In the genomic region with DNA sequence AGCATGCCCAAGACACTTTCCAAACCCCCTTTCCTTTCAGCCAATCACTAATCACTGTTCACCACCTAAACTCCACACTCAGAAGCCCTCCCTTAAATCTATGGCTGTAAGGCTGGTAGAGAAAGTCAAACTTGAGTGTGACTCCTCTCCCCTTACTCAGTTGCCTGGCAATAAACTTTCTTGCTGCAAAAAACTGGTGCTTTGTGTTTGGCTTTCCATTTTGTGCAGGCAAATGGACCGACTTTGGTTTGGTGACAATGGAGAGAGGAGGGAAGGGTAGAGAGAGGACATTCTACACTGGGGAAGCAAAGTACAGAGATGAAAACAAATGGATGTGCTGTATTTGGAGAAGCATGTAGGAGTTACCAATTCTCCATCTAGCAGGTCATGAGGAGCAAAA, we compare ENCODE assay signal across 29 cellular contexts.
A peak's percentile ranks its signal among the peaks of the same experiment; 100 is the strongest.
DNase-seq lines count a peak whose midpoint lies in the region; ATAC-seq, FAIRE-seq and TF ChIP-seq lines count a peak whose summit lies in the region.
"Had no signal": no experiment of that assay in that cellular context is flagged by ENCODE, and none has a peak within 500 bp of the region (broad histone marks: within the 10 kb centered on the region; RNA-seq: fewer than 3 reads in every experiment).

No MANE protein-coding gene starts in this region.

- H3K27me3 Mint-ChIP-seq in astrocyte (ENCODE audit: low read depth, unreplicated experiment) = no peaks in the 10 kb centered on the region
- no peaks in the 10 kb centered on the region for H3K27me3 Mint-ChIP-seq in activated T-cell treated with anti-CD3 and anti-CD28 coated beads, Interleukin-2, amount 50 U/mL, for 4 hours (ENCODE audit: low read depth)
- H3K27me3 Mint-ChIP-seq: T-helper 17 cell had no signal

- no peak overlapping the region for H2BK5ac ChIP-seq in trophoblast cell (ENCODE audit: low read depth, low read length, poor library complexity)

- H3K79me2 ChIP-seq in astrocyte (ENCODE audit: insufficient read depth, low read length) = peaks cover 2% of the 10 kb centered on the region
- no peaks in the 10 kb centered on the region for H3K79me2 ChIP-seq in trophoblast cell (ENCODE audit: control insufficient read depth, insufficient read depth, low read length, poor library complexity)

- no peaks in the 10 kb centered on the region for H4K20me1 ChIP-seq in astrocyte (ENCODE audit: insufficient read depth, low read length)

- no peak for DNase-seq in right atrium auricular region (ENCODE audit: low spot score)
- DNase-seq in left ventricle myocardium superior = no peak
- no peak for DNase-seq in astrocyte (ENCODE audit: low read depth)
- no peak for DNase-seq in trophoblast cell
- no peak for DNase-seq in left lung
- no peak for DNase-seq in NCI-H748 treated with DMSO at 0.1 percent for 48 hours (lab: John Stamatoyannopoulos, UW)
- DNase-seq in activated T-cell treated with anti-CD3 and anti-CD28 coated beads, Interleukin-2, amount 50 U/mL, for 4 hours = no peak
- DNase-seq: activated CD4-positive, alpha-beta T cell treated with anti-CD3 and anti-CD28 coated beads, Interleukin-2, amount 50 U/mL, for 48 hours; activated CD4-positive, CD25-positive, alpha-beta regulatory T cell; activated naive CD4-positive, alpha-beta T cell treated with Interleukin-2 at 50 U/mL for 16 hours; Caco-2; DMS79 treated with DMSO at 0.1 percent for 48 hours; effector CD8-positive, alpha-beta T cell; GDM1; islet precursor cell; Kasumi-1; lower lobe of right lung; NCI-H1417 treated with DMSO at 0.1 percent for 48 hours; NCI-H2029 treated with DMSO at 0.1 percent for 48 hours; NCI-H524 treated with DMSO at 0.1 percent for 48 hours; OCI-M1; stimulated activated CD4-positive, alpha-beta T cell treated with anti-CD3 and anti-CD28 coated beads, Interleukin-1b, Interleukin-23, amount 100 ng/mL, for 48 hours; stimulated activated naive CD4-positive, alpha-beta T cell treated with Interleukin-2 at 50 U/mL for 16 hours; T-helper 17 cell had no signal

- H3K9ac ChIP-seq in astrocyte (ENCODE audit: low read length) (no peak overlapping the region), trophoblast cell (ENCODE audit: low read length) (no peak overlapping the region)
- H3K9ac ChIP-seq: BLaER1 treated with 17β-estradiol and CSF1 and Interleukin-3, amounts not matched to agents 10 nM and 100 nM; GM23248 had no signal

- no peak overlapping the region for H4K91ac ChIP-seq in trophoblast cell (ENCODE audit: low read depth, low read length)

- H3K79me1 ChIP-seq in trophoblast cell (ENCODE audit: low read length) = no peaks in the 10 kb centered on the region

- no peak overlapping the region for H3K4me3 Mint-ChIP-seq in astrocyte (ENCODE audit: unreplicated experiment)
- H3K4me3 Mint-ChIP-seq in activated T-cell treated with anti-CD3 and anti-CD28 coated beads, Interleukin-2, amount 50 U/mL, for 4 hours = no peak overlapping the region
- H3K4me3 Mint-ChIP-seq: T-helper 17 cell had no signal

- H3K4me1 ChIP-seq in right atrium auricular region (peaks cover 0 to 31% of the 10 kb centered on the region in 2 donors), astrocyte (ENCODE audit: insufficient read depth, low read length) (peaks cover 10% of the 10 kb centered on the region), trophoblast cell (ENCODE audit: control insufficient read depth in 1 of 2, insufficient read depth in 2 of 2, low read length in 2 of 2) (peaks cover 0 to 3% of the 10 kb centered on the region in 2 experiments), left lung (peaks cover 0 to 7% of the 10 kb centered on the region in 2 donors)
- H3K4me1 ChIP-seq: Caco-2 had no signal

- no peaks in the 10 kb centered on the region for H3K27me3 ChIP-seq in right atrium auricular region
- no peaks in the 10 kb centered on the region for H3K27me3 ChIP-seq in astrocyte (ENCODE audit: insufficient read depth, low read length)
- no peaks in the 10 kb centered on the region for H3K27me3 ChIP-seq in trophoblast cell (ENCODE audit: insufficient read depth, low read length)
- no peaks in the 10 kb centered on the region for H3K27me3 ChIP-seq in left lung
- H3K27me3 ChIP-seq: BLaER1 treated with 17β-estradiol and CSF1 and Interleukin-3, amounts not matched to agents 10 nM and 100 nM; ovary had no signal

- intact Hi-C loops in left ventricle myocardium superior (cut with micrococcal nuclease) (no loop called here), left lung (cut with DNase I) (no loop called here)

- H2BK120ac ChIP-seq in trophoblast cell (ENCODE audit: insufficient read depth, low read length, poor library complexity) = no peak overlapping the region

- H3K23ac ChIP-seq in trophoblast cell (ENCODE audit: low read length) = peak overlapping the region; percentile 50

- no peak for FAIRE-seq in astrocyte (lab: Jason Lieb, UNC)
- FAIRE-seq: TTC549 had no signal

- H3K4me2 ChIP-seq in astrocyte (ENCODE audit: low read length) = peak overlapping the region; percentile 70
- H3K4me2 ChIP-seq in trophoblast cell (ENCODE audit: low read length) = no peak overlapping the region
- H3K4me2 ChIP-seq: BLaER1 treated with 17β-estradiol and CSF1 and Interleukin-3, amounts not matched to agents 10 nM and 100 nM had no signal

- H2BK12ac ChIP-seq in trophoblast cell (ENCODE audit: low read length) = no peak overlapping the region

- peak overlapping the region; percentile 95 for H3K27ac Mint-ChIP-seq in astrocyte (ENCODE audit: unreplicated experiment)

- peaks cover 69% of the 10 kb centered on the region for H3K4me1 Mint-ChIP-seq in astrocyte (ENCODE audit: low read depth, unreplicated experiment)
- H3K4me1 Mint-ChIP-seq in activated T-cell treated with anti-CD3 and anti-CD28 coated beads, Interleukin-2, amount 50 U/mL, for 4 hours (ENCODE audit: low read depth) = peaks cover 11% of the 10 kb centered on the region

- no peaks in the 10 kb centered on the region for H3K36me3 Mint-ChIP-seq in astrocyte (ENCODE audit: low read depth, unreplicated experiment)
- peaks cover 12% of the 10 kb centered on the region for H3K36me3 Mint-ChIP-seq in activated T-cell treated with anti-CD3 and anti-CD28 coated beads, Interleukin-2, amount 50 U/mL, for 4 hours (ENCODE audit: insufficient read depth)

- TF ChIP-seq CTCF in right atrium auricular region (IDR thresholded peaks at IDR 0.05) (no peak), astrocyte (IDR thresholded peaks at IDR 0.05; ENCODE audit: insufficient read depth, low read depth, low read length) (no peak), left lung (IDR thresholded peaks at IDR 0.05) (no peak)

- WGBS in trophoblast cell (ENCODE audit: extremely low coverage, insufficient coverage, insufficient read length) = no CpG with 5 or more reads among the region's 1 CpG

- H4K8ac ChIP-seq in trophoblast cell (ENCODE audit: low read depth, low read length) = no peak overlapping the region

- H3K9me3 Mint-ChIP-seq in astrocyte (ENCODE audit: unreplicated experiment) = no peaks in the 10 kb centered on the region
- H3K9me3 Mint-ChIP-seq in activated T-cell treated with anti-CD3 and anti-CD28 coated beads, Interleukin-2, amount 50 U/mL, for 4 hours = no peaks in the 10 kb centered on the region

- no peak for ATAC-seq in left ventricle myocardium superior
- ATAC-seq in left lung = no peak
- ATAC-seq in activated T-cell treated with anti-CD3 and anti-CD28 coated beads, Interleukin-2, amount 50 U/mL, for 4 hours = no peak
- ATAC-seq: lower lobe of right lung, T-helper 17 cell had no signal

- no peak overlapping the region for H2AK5ac ChIP-seq in trophoblast cell (ENCODE audit: low read length)

- no peak overlapping the region for H3K14ac ChIP-seq in trophoblast cell (ENCODE audit: low read length)

- H3K4me3 ChIP-seq in right atrium auricular region = no peak overlapping the region
- H3K4me3 ChIP-seq in astrocyte (ENCODE audit: insufficient read depth, low read depth, low read length) = no peak overlapping the region
- H3K4me3 ChIP-seq in trophoblast cell (ENCODE audit: low read depth, low read length) = no peak overlapping the region
- no peak overlapping the region for H3K4me3 ChIP-seq in left lung
- H3K4me3 ChIP-seq: BLaER1 treated with 17β-estradiol and CSF1 and Interleukin-3, amounts not matched to agents 10 nM and 100 nM; GM23248; lower lobe of right lung; ovary; thoracic aorta had no signal

- no peak overlapping the region for H3K18ac ChIP-seq in trophoblast cell (ENCODE audit: low read length)

- no peak overlapping the region for H3K4ac ChIP-seq in trophoblast cell (ENCODE audit: low read depth, low read length)

- H4K12ac ChIP-seq in trophoblast cell (ENCODE audit: low read depth, low read length) = no peak overlapping the region

- H3K36me3 ChIP-seq in right atrium auricular region (peaks cover 9% of the 10 kb centered on the region), astrocyte (ENCODE audit: insufficient read depth, low read length) (no peaks in the 10 kb centered on the region), trophoblast cell (ENCODE audit: control insufficient read depth in 1 of 2, insufficient read depth in 2 of 2, low read length in 2 of 2) (peaks cover 0 to 2% of the 10 kb centered on the region in 2 experiments), left lung (peaks cover 0 to 9% of the 10 kb centered on the region in 2 donors)
- H3K36me3 ChIP-seq: lower lobe of right lung, ovary had no signal

- H3K27ac ChIP-seq in right atrium auricular region = peak overlapping the region; percentile 39 to 60
- peak overlapping the region; percentile 34 for H3K27ac ChIP-seq in astrocyte (ENCODE audit: low read depth, low read length)
- H3K27ac ChIP-seq in trophoblast cell (ENCODE audit: low read depth, low read length) = no peak overlapping the region
- H3K27ac ChIP-seq in left lung = no peak overlapping the region
- H3K27ac ChIP-seq: BLaER1 treated with 17β-estradiol and CSF1 and Interleukin-3, amounts not matched to agents 10 nM and 100 nM; GM23248; lower lobe of right lung had no signal

- H2AFZ ChIP-seq in astrocyte (ENCODE audit: low read depth, low read length) (no peak overlapping the region), trophoblast cell (ENCODE audit: insufficient read depth, low read length, poor library complexity) (no peak overlapping the region)

- H3K9me3 ChIP-seq in right atrium auricular region (no peaks in the 10 kb centered on the region), astrocyte (ENCODE audit: insufficient read depth, low read depth, low read length) (no peaks in the 10 kb centered on the region), trophoblast cell (ENCODE audit: insufficient read depth, low read depth, low read length) (no peaks in the 10 kb centered on the region), left lung (no peaks in the 10 kb centered on the region)
- H3K9me3 ChIP-seq: Caco-2, lower lobe of right lung, ovary, thoracic aorta had no signal

Comparison
In these comparisons a context has a peak if more than half of its experiments do, and no peak if none do; other contexts are left out.
1. H3K27ac ChIP-seq: peak in right atrium auricular region (2 of 2) and astrocyte (single experiment); none in trophoblast cell (single experiment) and left lung (0 of 2).